Comparison of ENCODE assay signal across 10 cellular contexts in genomic region chr20:25032478-25033183, GRCh38. TPM values are rescaled to one million over a fixed set of nuclear protein-coding genes. Genes with fewer than 3 reads are reported as not detected.
A peak's percentile ranks its signal among the peaks of the same experiment; 100 is the strongest.
DNase-seq lines count a peak whose midpoint lies in the region; ATAC-seq and TF ChIP-seq lines count a peak whose summit lies in the region.
"Had no signal": no experiment of that assay in that cellular context is flagged by ENCODE, and none has a peak within 500 bp of the region (broad histone marks: within the 10 kb centered on the region; RNA-seq: fewer than 3 reads in every experiment).

No MANE protein-coding gene starts in this region.

- no peaks in the 10 kb centered on the region for H3K36me3 Mint-ChIP-seq in Calu3 (ENCODE audit: insufficient read depth, unreplicated experiment)

- H3K27ac Mint-ChIP-seq in Calu3 (ENCODE audit: unreplicated experiment), result peak overlapping the region; percentile 36

- CTCF ChIA-PET in Calu3 (lab: Charles Lee), result interaction anchor here (1.4 kb wide), 1 partner anchor 13 kb away, joined by 4 read pairs; no protein-coding TSS in a partner anchor

- DNase-seq in Calu3 (peak; percentile 50), astrocyte of the hippocampus (ENCODE audit: low read depth, low spot score) (peak; percentile 76), hypothalamus (lab: John Stamatoyannopoulos, UW) (peak; percentile 54 to 98 (median 89)), posterior cingulate gyrus (peak; percentile 84 to 99 (median 92)), NCI-H146 (lab: John Stamatoyannopoulos, UW) (no peak), NCI-H524 treated with DMSO at 0.1 percent for 48 hours (lab: John Stamatoyannopoulos, UW) (no peak)
- DNase-seq: activated CD4-positive, alpha-beta T cell treated with anti-CD3 and anti-CD28 coated beads, Interleukin-2, amount 50 U/mL, for 48 hours had no signal

- ATAC-seq in GM18870 (IDR thresholded peaks at IDR 0.05; ENCODE audit: unreplicated experiment) (no peak), HG02884 (IDR thresholded peaks at IDR 0.05; ENCODE audit: unreplicated experiment) (no peak)

- no peak for TF ChIP-seq CTCF in Calu3 (IDR thresholded peaks at IDR 0.05; ENCODE audit: unreplicated experiment)

- intact Hi-C loops in Calu3 (cut with micrococcal nuclease; ENCODE audit: unreplicated experiment) (no loop called here), posterior cingulate gyrus (cut with DNase I) (loop anchor here (2.0 kb wide), 2 partner anchors 24 to 38 kb away; no protein-coding TSS in a partner anchor)

- no TSS peak for BruUV-seq in Calu3 (replicated peaks; lab: Mats Ljungman, UMichigan)

- no peaks in the 10 kb centered on the region for H3K27me3 Mint-ChIP-seq in Calu3 (ENCODE audit: unreplicated experiment)

- H3K4me1 Mint-ChIP-seq in Calu3 (ENCODE audit: low read depth, unreplicated experiment), result peaks cover 12% of the 10 kb centered on the region

- H3K4me3 Mint-ChIP-seq in Calu3 (ENCODE audit: low read depth, unreplicated experiment), result peak overlapping the region; percentile 9

- no peaks in the 10 kb centered on the region for H3K9me3 Mint-ChIP-seq in Calu3 (ENCODE audit: low read depth, unreplicated experiment)

RNA-seq across cellular contexts. Expression of gene ACSS1, which starts 25.3 kb away (rescaled TPM):
- 3.6 TPM in 2 replicates for total RNA-seq in Calu3 (2022)

RNA-seq across cellular contexts. Expression of gene APMAP, which starts 40.1 kb away (rescaled TPM):
- 29.9 and 30.7 TPM in 2 replicates for total RNA-seq in Calu3 (2022)

RNA-seq across cellular contexts. Expression of gene VSX1, which starts 49.3 kb away (rescaled TPM):
- not detected in 2 replicates for total RNA-seq in Calu3 (2022)
- total RNA-seq: kidney epithelial cell had no signal

Comparison
In these comparisons a context has a peak if more than half of its experiments do, and no peak if none do; other contexts are left out.
1. DNase-seq: peak in Calu3 (single experiment), astrocyte of the hippocampus (single experiment), hypothalamus (51 of 51) and posterior cingulate gyrus (10 of 10); none in NCI-H146 (single experiment) and NCI-H524 treated with DMSO at 0.1 percent for 48 hours (single experiment).